ENCODE assay signal across 8 cellular contexts in genomic region chr19:42563352-42564210, GRCh38. TPM values are rescaled to one million over a fixed set of nuclear protein-coding genes. Genes with fewer than 3 reads are reported as not detected.
A peak's percentile ranks its signal among the peaks of the same experiment; 100 is the strongest.
DNase-seq lines count a peak whose midpoint lies in the region; ATAC-seq and TF ChIP-seq lines count a peak whose summit lies in the region.

No MANE protein-coding gene starts in this region.

- H3K36me3 ChIP-seq in upper lobe of right lung, result no peaks in the 10 kb centered on the region

- ATAC-seq in upper lobe of right lung (peak; percentile 81), GM21528 (IDR thresholded peaks at IDR 0.05; ENCODE audit: low FRiP score, unreplicated experiment) (no peak)

- H3K4me3 ChIP-seq in upper lobe of right lung, result no peak overlapping the region

- intact Hi-C loops in upper lobe of right lung (cut with DNase I), result no loop called here

- peaks cover 3% of the 10 kb centered on the region for H3K4me1 ChIP-seq in upper lobe of right lung

- no peaks in the 10 kb centered on the region for H3K9me3 ChIP-seq in upper lobe of right lung

- peak; percentile 44 for DNase-seq in activated CD4-positive, alpha-beta T cell treated with anti-CD3 and anti-CD28 coated beads for 48 hours
- no peak for DNase-seq in activated CD4-positive, alpha-beta T cell treated with anti-CD3 and anti-CD28 coated beads for 1 hour
- DNase-seq in HT-29 (ENCODE audit: low spot score) (peak; percentile 78), RKO (ENCODE audit: low spot score) (peak; percentile 68), dedifferentiated amniotic fluid mesenchymal stem cell (ENCODE audit: extremely low spot score) (peak; percentile 42), lung microvascular endothelial cell (ENCODE audit: low read depth in 2 of 2) (peak; percentile 56 to 83), upper lobe of right lung (no peak)

- no peak overlapping the region for H3K27ac ChIP-seq in upper lobe of right lung

- peaks cover 13% of the 10 kb centered on the region for H3K27me3 ChIP-seq in upper lobe of right lung

- TF ChIP-seq CTCF in upper lobe of right lung (IDR thresholded peaks at IDR 0.05), result peak; percentile 66

RNA-seq across cellular contexts. Expression of gene CEACAM8, which starts 31.1 kb away (rescaled TPM):
- total RNA-seq in HT-29 (2014; rRNA removed; shearing (Covaris generic)), result not detected in 2 replicates
- total RNA-seq in lung microvascular endothelial cell (not detected in 2 replicates), upper lobe of right lung (not detected)

RNA-seq across cellular contexts. Expression of gene CEACAM1, which starts 35.3 kb away (rescaled TPM):
- total RNA-seq in HT-29 (2014; rRNA removed; shearing (Covaris generic)), result 29.4 and 39.6 TPM in 2 replicates
- total RNA-seq in lung microvascular endothelial cell (11.1 and 36.9 TPM in 2 replicates), upper lobe of right lung (13.1 TPM)

Comparison
In these comparisons a context has a peak if more than half of its experiments do, and no peak if none do; other contexts are left out.
1. DNase-seq: peak in activated CD4-positive, alpha-beta T cell treated with anti-CD3 and anti-CD28 coated beads for 48 hours (single experiment), HT-29 (single experiment), RKO (single experiment), dedifferentiated amniotic fluid mesenchymal stem cell (single experiment) and lung microvascular endothelial cell (2 of 2); none in activated CD4-positive, alpha-beta T cell treated with anti-CD3 and anti-CD28 coated beads for 1 hour (single experiment) and upper lobe of right lung (single experiment).